Comparison of ENCODE assay signal across 1 cellular context in the genomic region with DNA sequence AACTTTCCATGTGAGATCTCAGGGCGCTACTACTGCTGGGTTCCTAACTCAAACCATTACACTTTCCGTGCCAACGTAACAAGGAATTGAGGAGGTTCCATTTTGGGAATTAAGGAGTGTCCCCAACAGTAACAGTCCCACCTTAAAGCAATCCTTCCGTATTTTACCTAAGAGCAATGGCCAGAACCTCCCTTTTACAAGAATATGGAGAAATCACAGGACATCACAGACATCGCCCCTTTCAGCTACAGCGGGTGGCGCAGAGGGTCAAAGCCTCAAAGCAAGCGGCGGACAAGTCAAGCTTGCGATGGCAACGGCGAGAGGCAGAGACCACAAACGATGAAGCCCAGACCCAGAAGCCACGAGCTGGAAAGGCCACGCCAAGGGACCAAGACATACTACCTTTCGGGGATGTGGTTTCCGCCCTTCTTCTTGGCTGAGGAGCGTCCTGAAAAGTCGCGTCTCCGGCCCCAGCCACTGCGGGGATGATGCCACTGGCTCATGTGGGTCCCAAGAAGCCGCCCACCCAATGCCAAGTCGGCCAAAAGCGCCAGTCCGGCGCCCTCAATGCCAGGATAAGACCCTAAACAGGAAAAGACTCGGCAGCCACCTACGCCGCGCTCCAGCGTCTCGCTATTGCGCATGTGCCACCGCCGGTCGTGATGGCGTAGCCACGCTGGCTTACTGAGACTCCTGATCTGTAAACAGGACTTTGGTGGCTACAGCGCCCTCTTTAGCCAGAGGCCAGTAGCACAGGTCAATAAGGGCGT.
TF ChIP-seq lines count a peak whose summit lies in the region.

A gene (minus strand): TSS at position 632 of the 770 bp plus-strand sequence. CDS start 129 bp downstream, at position 503.

TF ChIP-seq in HEK293, 187 proteins besides CTCF, POLR2A, EP300 and RAD21 (continued from another document):
- TF ChIP-seq, protein P1, sequence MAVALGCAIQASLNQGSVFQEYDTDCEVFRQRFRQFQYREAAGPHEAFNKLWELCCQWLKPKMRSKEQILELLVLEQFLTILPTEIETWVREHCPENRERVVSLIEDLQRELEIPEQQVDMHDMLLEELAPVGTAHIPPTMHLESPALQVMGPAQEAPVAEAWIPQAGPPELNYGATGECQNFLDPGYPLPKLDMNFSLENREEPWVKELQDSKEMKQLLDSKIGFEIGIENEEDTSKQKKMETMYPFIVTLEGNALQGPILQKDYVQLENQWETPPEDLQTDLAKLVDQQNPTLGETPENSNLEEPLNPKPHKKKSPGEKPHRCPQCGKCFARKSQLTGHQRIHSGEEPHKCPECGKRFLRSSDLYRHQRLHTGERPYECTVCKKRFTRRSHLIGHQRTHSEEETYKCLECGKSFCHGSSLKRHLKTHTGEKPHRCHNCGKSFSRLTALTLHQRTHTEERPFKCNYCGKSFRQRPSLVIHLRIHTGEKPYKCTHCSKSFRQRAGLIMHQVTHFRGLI (tag by site-specific recombination; IDR thresholded peaks at IDR 0.05): no peak
- TF ChIP-seq ZNF311 (tag by site-specific recombination; IDR thresholded peaks at IDR 0.05; ENCODE audit: borderline replicate concordance) (no peak), ZNF133 (tag by site-specific recombination; IDR thresholded peaks at IDR 0.05) (no peak), ZFHX2 (tag by site-specific recombination; conservative IDR thresholded peaks at IDR 0.05) (peak; percentile 55), BCL11A (tag by site-specific recombination; IDR thresholded peaks at IDR 0.05; ENCODE audit: low read depth) (no peak), KLF16 (tag by site-specific recombination; IDR thresholded peaks at IDR 0.05) (peak; percentile 88), ZNF791 (tag by site-specific recombination; IDR thresholded peaks at IDR 0.05) (0 out of 2 replicates have a peak, but pooled peaks have one; percentile 31), ZNF335 (tag by site-specific recombination; conservative IDR thresholded peaks at IDR 0.05) (peak; percentile 79; the same call in 1 of the 2 replicates)
- TF ChIP-seq, protein P2, sequence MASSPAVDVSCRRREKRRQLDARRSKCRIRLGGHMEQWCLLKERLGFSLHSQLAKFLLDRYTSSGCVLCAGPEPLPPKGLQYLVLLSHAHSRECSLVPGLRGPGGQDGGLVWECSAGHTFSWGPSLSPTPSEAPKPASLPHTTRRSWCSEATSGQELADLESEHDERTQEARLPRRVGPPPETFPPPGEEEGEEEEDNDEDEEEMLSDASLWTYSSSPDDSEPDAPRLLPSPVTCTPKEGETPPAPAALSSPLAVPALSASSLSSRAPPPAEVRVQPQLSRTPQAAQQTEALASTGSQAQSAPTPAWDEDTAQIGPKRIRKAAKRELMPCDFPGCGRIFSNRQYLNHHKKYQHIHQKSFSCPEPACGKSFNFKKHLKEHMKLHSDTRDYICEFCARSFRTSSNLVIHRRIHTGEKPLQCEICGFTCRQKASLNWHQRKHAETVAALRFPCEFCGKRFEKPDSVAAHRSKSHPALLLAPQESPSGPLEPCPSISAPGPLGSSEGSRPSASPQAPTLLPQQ (tag by site-specific recombination; IDR thresholded peaks at IDR 0.05): 0 out of 2 replicates have a peak, but pooled peaks have one; percentile 27
- TF ChIP-seq, protein P3, sequence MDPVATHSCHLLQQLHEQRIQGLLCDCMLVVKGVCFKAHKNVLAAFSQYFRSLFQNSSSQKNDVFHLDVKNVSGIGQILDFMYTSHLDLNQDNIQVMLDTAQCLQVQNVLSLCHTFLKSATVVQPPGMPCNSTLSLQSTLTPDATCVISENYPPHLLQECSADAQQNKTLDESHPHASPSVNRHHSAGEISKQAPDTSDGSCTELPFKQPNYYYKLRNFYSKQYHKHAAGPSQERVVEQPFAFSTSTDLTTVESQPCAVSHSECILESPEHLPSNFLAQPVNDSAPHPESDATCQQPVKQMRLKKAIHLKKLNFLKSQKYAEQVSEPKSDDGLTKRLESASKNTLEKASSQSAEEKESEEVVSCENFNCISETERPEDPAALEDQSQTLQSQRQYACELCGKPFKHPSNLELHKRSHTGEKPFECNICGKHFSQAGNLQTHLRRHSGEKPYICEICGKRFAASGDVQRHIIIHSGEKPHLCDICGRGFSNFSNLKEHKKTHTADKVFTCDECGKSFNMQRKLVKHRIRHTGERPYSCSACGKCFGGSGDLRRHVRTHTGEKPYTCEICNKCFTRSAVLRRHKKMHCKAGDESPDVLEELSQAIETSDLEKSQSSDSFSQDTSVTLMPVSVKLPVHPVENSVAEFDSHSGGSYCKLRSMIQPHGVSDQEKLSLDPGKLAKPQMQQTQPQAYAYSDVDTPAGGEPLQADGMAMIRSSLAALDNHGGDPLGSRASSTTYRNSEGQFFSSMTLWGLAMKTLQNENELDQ (tag by site-specific recombination; IDR thresholded peaks at IDR 0.05; ENCODE audit: low read depth): no peak
TF ChIP-seq in HEK293: peak in this region for 15.
